ENCODE assay signal across 10 cellular contexts in the genomic region with DNA sequence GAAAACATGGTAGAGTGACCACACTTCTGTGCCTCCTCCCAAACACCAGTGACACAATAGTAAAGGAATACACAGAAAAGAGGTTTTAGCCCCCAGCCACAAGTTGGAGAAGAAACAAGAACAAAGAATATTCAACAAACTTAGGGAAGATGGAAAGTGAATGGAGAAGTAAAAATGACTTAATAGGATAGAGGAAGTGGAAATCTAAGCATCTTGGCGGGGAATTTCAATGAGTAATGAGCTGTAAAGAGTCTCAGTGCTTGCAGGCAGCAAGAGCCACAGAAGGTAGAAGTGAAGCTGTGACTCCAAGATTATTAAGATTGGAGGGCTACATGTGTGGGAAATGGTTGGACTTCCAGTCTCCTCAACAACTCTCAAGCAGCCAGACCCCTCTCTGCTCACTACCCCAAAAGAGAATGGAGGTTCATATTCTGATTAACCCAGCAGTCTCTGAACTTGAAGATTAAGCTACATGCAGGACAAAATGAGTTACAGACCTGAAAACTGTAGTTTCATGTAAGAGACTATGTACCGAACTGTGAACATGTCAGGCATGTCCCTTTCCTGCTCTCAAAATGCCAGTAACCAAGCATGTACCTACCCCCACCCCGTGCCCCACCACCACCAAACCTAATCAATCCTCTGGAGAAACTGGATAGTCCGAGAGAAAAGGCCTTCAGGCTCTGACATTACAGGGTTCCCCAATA. TPM values are rescaled to one million over a fixed set of nuclear protein-coding genes. Genes with fewer than 3 reads are reported as not detected.
A peak's percentile ranks its signal among the peaks of the same experiment; 100 is the strongest.
DNase-seq lines count a peak whose midpoint lies in the region; ATAC-seq, FAIRE-seq and TF ChIP-seq lines count a peak whose summit lies in the region.
"Had no signal": no experiment of that assay in that cellular context is flagged by ENCODE, and none has a peak within 500 bp of the region (broad histone marks: within the 10 kb centered on the region; RNA-seq: fewer than 3 reads in every experiment).

No MANE protein-coding gene starts in this region.

- no peak overlapping the region for H3K4me3 Mint-ChIP-seq in osteocyte (ENCODE audit: unreplicated experiment)
- H3K4me3 Mint-ChIP-seq in stimulated activated naive CD8-positive, alpha-beta T cell treated with anti-CD3 and anti-CD28 coated beads, Interleukin-15, amount 100 ng/mL, for 72 hours, result no peak overlapping the region

- H3K27ac Mint-ChIP-seq in osteocyte (ENCODE audit: unreplicated experiment), result peak overlapping the region; percentile 87
- peak overlapping the region in 1 of 2 donors; percentile 10 for H3K27ac Mint-ChIP-seq in stimulated activated naive CD8-positive, alpha-beta T cell treated with anti-CD3 and anti-CD28 coated beads, Interleukin-15, amount 100 ng/mL, for 72 hours

- H3K36me3 ChIP-seq in bronchial epithelial cell (ENCODE audit: control insufficient read depth, insufficient read depth, low read length), result no peaks in the 10 kb centered on the region

- H3K9me3 Mint-ChIP-seq in osteocyte (ENCODE audit: unreplicated experiment), result no peaks in the 10 kb centered on the region
- no peaks in the 10 kb centered on the region for H3K9me3 Mint-ChIP-seq in stimulated activated naive CD8-positive, alpha-beta T cell treated with anti-CD3 and anti-CD28 coated beads, Interleukin-15, amount 100 ng/mL, for 72 hours

- peaks cover 9% of the 10 kb centered on the region for H3K27me3 Mint-ChIP-seq in osteocyte (ENCODE audit: unreplicated experiment)
- H3K27me3 Mint-ChIP-seq in stimulated activated naive CD8-positive, alpha-beta T cell treated with anti-CD3 and anti-CD28 coated beads, Interleukin-15, amount 100 ng/mL, for 72 hours, result peaks cover 6% of the 10 kb centered on the region

- ATAC-seq in HG03108 (IDR thresholded peaks at IDR 0.05; ENCODE audit: unreplicated experiment), result no peak
- no peak for ATAC-seq in stimulated activated naive CD8-positive, alpha-beta T cell treated with anti-CD3 and anti-CD28 coated beads, Interleukin-15, amount 100 ng/mL, for 72 hours

- in situ Hi-C loops in GM13976 (cut with MboI; ENCODE audit: low sequenced_read_pairs, unreplicated experiment), result no loop called here
- in situ Hi-C loops in KBM-7 (cut with MboI; ENCODE audit: low pct_unique_long_range_greater_than_20kb, low sequenced_read_pairs), result no loop called here

- TF ChIP-seq CTCF in GM13976 (IDR thresholded peaks at IDR 0.05; ENCODE audit: borderline replicate concordance, control extremely low read depth, extremely low read depth, insufficient read depth, missing control alignments) (no peak), bronchial epithelial cell (IDR thresholded peaks at IDR 0.05; ENCODE audit: insufficient read depth, low read length, severe bottlenecking) (no peak), osteocyte (IDR thresholded peaks at IDR 0.05) (no peak)

- peak; percentile 55 for DNase-seq in GM13976 (ENCODE audit: low spot score)
- peak; percentile 72 for DNase-seq in KBM-7
- peak; percentile 43 for DNase-seq in bronchial epithelial cell (ENCODE audit: low read depth)
- DNase-seq in osteocyte (ENCODE audit: extremely low spot score, unreplicated experiment), result no peak
- DNase-seq in stimulated activated naive CD8-positive, alpha-beta T cell treated with anti-CD3 and anti-CD28 coated beads, Interleukin-15, amount 100 ng/mL, for 72 hours, result no peak
- no peak for DNase-seq in HPDE6-E6E7 (ENCODE audit: extremely low spot score)
- no peak for DNase-seq in DMS114 treated with DMSO at 0.1 percent for 48 hours (lab: John Stamatoyannopoulos, UW; ENCODE audit: unreplicated experiment)
- DNase-seq: effector CD4-positive, alpha-beta T cell; SHP77 treated with DMSO at 0.1 percent for 48 hours had no signal

- no peak for FAIRE-seq in bronchial epithelial cell (lab: Jason Lieb, UNC)

- no peaks in the 10 kb centered on the region for H3K36me3 Mint-ChIP-seq in osteocyte (ENCODE audit: unreplicated experiment)

- H3K27me3 ChIP-seq in bronchial epithelial cell (ENCODE audit: control insufficient read depth, insufficient read depth, low read length), result no peaks in the 10 kb centered on the region

- no peak overlapping the region for H3K4me3 ChIP-seq in bronchial epithelial cell (ENCODE audit: low read depth, low read length)

- peaks cover 16% of the 10 kb centered on the region for H3K4me1 Mint-ChIP-seq in osteocyte (ENCODE audit: unreplicated experiment)
- H3K4me1 Mint-ChIP-seq in stimulated activated naive CD8-positive, alpha-beta T cell treated with anti-CD3 and anti-CD28 coated beads, Interleukin-15, amount 100 ng/mL, for 72 hours, result peaks cover 16% of the 10 kb centered on the region

RNA-seq across cellular contexts. Expression of a gene that starts 16.9 kb away (rescaled TPM):
- total RNA-seq in bronchial epithelial cell, result 29.7 and 32.4 TPM in 2 replicates
- total RNA-seq in osteocyte, result 55.6 and 63.0 TPM in 2 replicates

RNA-seq across cellular contexts. Expression of a gene that starts 46.3 kb away (rescaled TPM):
- total RNA-seq in bronchial epithelial cell, result 1.6 and 2.0 TPM in 2 replicates
- 2.9 and 3.8 TPM in 2 replicates for total RNA-seq in osteocyte

Comparison
In these comparisons a context has a peak if more than half of its experiments do, and no peak if none do; other contexts are left out.
1. DNase-seq: peak in GM13976 (single experiment), KBM-7 (single experiment) and bronchial epithelial cell (single experiment); none in osteocyte (single experiment), stimulated activated naive CD8-positive, alpha-beta T cell treated with anti-CD3 and anti-CD28 coated beads, Interleukin-15, amount 100 ng/mL, for 72 hours (0 of 2), HPDE6-E6E7 (single experiment) and DMS114 treated with DMSO at 0.1 percent for 48 hours (single experiment).